Comparison of ENCODE assay signal across 16 cellular contexts in genomic region chr1:112141923-112142322, GRCh38.
DNase-seq lines count a peak whose midpoint lies in the region; ATAC-seq and TF ChIP-seq lines count a peak whose summit lies in the region.
"Had no signal": no experiment of that assay in that cellular context is flagged by ENCODE, and none has a peak within 500 bp of the region (broad histone marks: within the 10 kb centered on the region; RNA-seq: fewer than 3 reads in every experiment).

No MANE protein-coding gene starts in this region.

- peak; percentile 77 for ATAC-seq in Right ventricle myocardium superior (ENCODE audit: poor library complexity)
- ATAC-seq: GM12878 had no signal

- H3K27me3 ChIP-seq in right atrium auricular region (no peaks in the 10 kb centered on the region), left ventricle myocardium inferior (ENCODE audit: low read depth) (no peaks in the 10 kb centered on the region)
- H3K27me3 ChIP-seq: BLaER1 had no signal

- H3K9me3 ChIP-seq in right atrium auricular region (no peaks in the 10 kb centered on the region), left ventricle myocardium inferior (replicated peaks) (no peaks in the 10 kb centered on the region)
- H3K9me3 ChIP-seq: BLaER1 had no signal

- TF ChIP-seq CTCF in right atrium auricular region (IDR thresholded peaks at IDR 0.05) (no peak), left ventricle myocardium inferior (IDR thresholded peaks at IDR 0.05; ENCODE audit: borderline replicate concordance) (no peak)

- H3K36me3 ChIP-seq in right atrium auricular region, result no peaks in the 10 kb centered on the region
- H3K36me3 ChIP-seq in left ventricle myocardium inferior, result no peaks in the 10 kb centered on the region
- H3K36me3 ChIP-seq: BLaER1 had no signal

- intact Hi-C loops in Right ventricle myocardium superior (cut with DNase I) (no loop called here), left ventricle myocardium inferior (cut with micrococcal nuclease) (no loop called here)

- DNase-seq in Right ventricle myocardium superior (peak; percentile 42), right atrium auricular region (ENCODE audit: low spot score) (no peak), left ventricle myocardium inferior (peak; percentile 46), medulla oblongata (ENCODE audit: extremely low spot score) (peak; percentile 0), kidney glomerular epithelial cell (lab: John Stamatoyannopoulos, UW) (no peak), hepatic stellate cell (ENCODE audit: low spot score) (no peak)
- no peak for DNase-seq in activated CD8-positive, alpha-beta memory T cell treated with anti-CD3 and anti-CD28 coated beads, Interleukin-2, amount 50 U/mL, for 48 hours
- DNase-seq: 8988T; CD4-positive, alpha-beta memory T cell; DMS153; DMS79 treated with DMSO at 0.1 percent for 48 hours; GF-D8; GM23248; HCEC 1CT had no signal

- H3K4me3 ChIP-seq in right atrium auricular region (no peak overlapping the region), left ventricle myocardium inferior (no peak overlapping the region)
- H3K4me3 ChIP-seq: BLaER1, GM12878, GM23248 had no signal

- peaks cover 0 to 33% of the 10 kb centered on the region in 2 donors for H3K4me1 ChIP-seq in right atrium auricular region
- H3K4me1 ChIP-seq in left ventricle myocardium inferior, result peaks cover 44% of the 10 kb centered on the region

- H3K27ac ChIP-seq in right atrium auricular region (no peak overlapping the region), left ventricle myocardium inferior (replicated peaks) (peak overlapping the region; percentile 74)
- H3K27ac ChIP-seq: BLaER1, GM23248 had no signal

Comparison
In these comparisons a context has a peak if more than half of its experiments do, and no peak if none do; other contexts are left out.
1. DNase-seq: peak in Right ventricle myocardium superior (single experiment), left ventricle myocardium inferior (single experiment) and medulla oblongata (single experiment); none in right atrium auricular region (single experiment), kidney glomerular epithelial cell (single experiment), hepatic stellate cell (single experiment) and activated CD8-positive, alpha-beta memory T cell treated with anti-CD3 and anti-CD28 coated beads, Interleukin-2, amount 50 U/mL, for 48 hours (single experiment).